In the genomic region with DNA sequence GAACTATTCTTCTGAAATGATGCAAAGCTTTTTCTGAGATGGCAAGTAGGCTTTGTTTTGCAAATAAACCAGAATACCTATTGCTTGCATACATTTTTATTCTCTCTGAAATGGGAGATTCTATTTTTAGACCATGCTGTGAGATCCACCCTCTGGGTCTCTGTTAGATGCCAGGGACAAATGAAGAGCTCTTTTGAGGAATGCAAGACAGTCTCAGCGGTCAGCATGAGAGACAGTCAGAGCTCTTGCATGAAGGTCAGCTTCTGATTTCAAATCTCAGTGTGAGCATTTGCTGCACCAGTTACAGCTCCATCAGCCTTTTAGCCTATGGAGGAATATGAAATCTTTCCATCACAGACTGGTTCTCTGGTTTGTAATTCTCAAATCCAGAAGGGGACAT, we compare ENCODE assay signal across 2 cellular contexts.
TF ChIP-seq lines count a peak whose summit lies in the region.

No MANE protein-coding gene starts in this region.

TF ChIP-seq in GM23338, 12 proteins besides CTCF, POLR2A, EP300 and RAD21:
- TF ChIP-seq CREB1 (CRISPR knock-in tag; IDR thresholded peaks at IDR 0.05; ENCODE audit: low read depth), result no peak
- TF ChIP-seq, protein P1, sequence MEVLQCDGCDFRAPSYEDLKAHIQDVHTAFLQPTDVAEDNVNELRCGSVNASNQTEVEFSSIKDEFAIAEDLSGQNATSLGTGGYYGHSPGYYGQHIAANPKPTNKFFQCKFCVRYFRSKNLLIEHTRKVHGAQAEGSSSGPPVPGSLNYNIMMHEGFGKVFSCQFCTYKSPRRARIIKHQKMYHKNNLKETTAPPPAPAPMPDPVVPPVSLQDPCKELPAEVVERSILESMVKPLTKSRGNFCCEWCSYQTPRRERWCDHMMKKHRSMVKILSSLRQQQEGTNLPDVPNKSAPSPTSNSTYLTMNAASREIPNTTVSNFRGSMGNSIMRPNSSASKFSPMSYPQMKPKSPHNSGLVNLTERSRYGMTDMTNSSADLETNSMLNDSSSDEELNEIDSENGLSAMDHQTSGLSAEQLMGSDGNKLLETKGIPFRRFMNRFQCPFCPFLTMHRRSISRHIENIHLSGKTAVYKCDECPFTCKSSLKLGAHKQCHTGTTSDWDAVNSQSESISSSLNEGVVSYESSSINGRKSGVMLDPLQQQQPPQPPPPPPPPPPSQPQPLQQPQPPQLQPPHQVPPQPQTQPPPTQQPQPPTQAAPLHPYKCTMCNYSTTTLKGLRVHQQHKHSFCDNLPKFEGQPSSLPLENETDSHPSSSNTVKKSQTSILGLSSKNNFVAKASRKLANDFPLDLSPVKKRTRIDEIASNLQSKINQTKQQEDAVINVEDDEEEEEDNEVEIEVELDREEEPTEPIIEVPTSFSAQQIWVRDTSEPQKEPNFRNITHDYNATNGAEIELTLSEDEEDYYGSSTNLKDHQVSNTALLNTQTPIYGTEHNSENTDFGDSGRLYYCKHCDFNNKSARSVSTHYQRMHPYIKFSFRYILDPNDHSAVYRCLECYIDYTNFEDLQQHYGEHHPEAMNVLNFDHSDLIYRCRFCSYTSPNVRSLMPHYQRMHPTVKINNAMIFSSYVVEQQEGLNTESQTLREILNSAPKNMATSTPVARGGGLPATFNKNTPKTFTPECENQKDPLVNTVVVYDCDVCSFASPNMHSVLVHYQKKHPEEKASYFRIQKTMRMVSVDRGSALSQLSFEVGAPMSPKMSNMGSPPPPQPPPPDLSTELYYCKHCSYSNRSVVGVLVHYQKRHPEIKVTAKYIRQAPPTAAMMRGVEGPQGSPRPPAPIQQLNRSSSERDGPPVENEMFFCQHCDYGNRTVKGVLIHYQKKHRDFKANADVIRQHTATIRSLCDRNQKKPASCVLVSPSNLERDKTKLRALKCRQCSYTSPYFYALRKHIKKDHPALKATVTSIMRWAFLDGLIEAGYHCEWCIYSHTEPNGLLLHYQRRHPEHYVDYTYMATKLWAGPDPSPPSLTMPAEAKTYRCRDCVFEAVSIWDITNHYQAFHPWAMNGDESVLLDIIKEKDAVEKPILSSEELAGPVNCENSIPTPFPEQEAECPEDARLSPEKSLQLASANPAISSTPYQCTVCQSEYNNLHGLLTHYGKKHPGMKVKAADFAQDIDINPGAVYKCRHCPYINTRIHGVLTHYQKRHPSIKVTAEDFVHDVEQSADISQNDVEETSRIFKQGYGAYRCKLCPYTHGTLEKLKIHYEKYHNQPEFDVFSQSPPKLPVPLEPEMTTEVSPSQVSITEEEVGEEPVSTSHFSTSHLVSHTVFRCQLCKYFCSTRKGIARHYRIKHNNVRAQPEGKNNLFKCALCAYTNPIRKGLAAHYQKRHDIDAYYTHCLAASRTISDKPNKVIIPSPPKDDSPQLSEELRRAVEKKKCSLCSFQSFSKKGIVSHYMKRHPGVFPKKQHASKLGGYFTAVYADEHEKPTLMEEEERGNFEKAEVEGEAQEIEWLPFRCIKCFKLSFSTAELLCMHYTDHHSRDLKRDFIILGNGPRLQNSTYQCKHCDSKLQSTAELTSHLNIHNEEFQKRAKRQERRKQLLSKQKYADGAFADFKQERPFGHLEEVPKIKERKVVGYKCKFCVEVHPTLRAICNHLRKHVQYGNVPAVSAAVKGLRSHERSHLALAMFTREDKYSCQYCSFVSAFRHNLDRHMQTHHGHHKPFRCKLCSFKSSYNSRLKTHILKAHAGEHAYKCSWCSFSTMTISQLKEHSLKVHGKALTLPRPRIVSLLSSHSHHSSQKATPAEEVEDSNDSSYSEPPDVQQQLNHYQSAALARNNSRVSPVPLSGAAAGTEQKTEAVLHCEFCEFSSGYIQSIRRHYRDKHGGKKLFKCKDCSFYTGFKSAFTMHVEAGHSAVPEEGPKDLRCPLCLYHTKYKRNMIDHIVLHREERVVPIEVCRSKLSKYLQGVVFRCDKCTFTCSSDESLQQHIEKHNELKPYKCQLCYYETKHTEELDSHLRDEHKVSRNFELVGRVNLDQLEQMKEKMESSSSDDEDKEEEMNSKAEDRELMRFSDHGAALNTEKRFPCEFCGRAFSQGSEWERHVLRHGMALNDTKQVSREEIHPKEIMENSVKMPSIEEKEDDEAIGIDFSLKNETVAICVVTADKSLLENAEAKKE (CRISPR knock-in tag; IDR thresholded peaks at IDR 0.05), result peak; percentile 56; the same call in 1 of the 2 replicates

TF ChIP-seq in SK-N-SH, 30 proteins besides CTCF, POLR2A, EP300 and RAD21:
- TF ChIP-seq POLR2AphosphoS5 (IDR thresholded peaks at IDR 0.05; ENCODE audit: low read depth, low read length) (no peak), YY1 (IDR thresholded peaks at IDR 0.05; ENCODE audit: low read depth) (no peak), GABPA (IDR thresholded peaks at IDR 0.05; ENCODE audit: low read depth) (no peak)
- TF ChIP-seq, protein P2, sequence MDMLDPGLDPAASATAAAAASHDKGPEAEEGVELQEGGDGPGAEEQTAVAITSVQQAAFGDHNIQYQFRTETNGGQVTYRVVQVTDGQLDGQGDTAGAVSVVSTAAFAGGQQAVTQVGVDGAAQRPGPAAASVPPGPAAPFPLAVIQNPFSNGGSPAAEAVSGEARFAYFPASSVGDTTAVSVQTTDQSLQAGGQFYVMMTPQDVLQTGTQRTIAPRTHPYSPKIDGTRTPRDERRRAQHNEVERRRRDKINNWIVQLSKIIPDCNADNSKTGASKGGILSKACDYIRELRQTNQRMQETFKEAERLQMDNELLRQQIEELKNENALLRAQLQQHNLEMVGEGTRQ (IDR thresholded peaks at IDR 0.05; ENCODE audit: borderline replicate concordance, low read depth, low read length), result no peak
TF ChIP-seq in SK-N-SH: peak in this region for 0.
